ENCODE assay signal across 18 cellular contexts in the genomic region with DNA sequence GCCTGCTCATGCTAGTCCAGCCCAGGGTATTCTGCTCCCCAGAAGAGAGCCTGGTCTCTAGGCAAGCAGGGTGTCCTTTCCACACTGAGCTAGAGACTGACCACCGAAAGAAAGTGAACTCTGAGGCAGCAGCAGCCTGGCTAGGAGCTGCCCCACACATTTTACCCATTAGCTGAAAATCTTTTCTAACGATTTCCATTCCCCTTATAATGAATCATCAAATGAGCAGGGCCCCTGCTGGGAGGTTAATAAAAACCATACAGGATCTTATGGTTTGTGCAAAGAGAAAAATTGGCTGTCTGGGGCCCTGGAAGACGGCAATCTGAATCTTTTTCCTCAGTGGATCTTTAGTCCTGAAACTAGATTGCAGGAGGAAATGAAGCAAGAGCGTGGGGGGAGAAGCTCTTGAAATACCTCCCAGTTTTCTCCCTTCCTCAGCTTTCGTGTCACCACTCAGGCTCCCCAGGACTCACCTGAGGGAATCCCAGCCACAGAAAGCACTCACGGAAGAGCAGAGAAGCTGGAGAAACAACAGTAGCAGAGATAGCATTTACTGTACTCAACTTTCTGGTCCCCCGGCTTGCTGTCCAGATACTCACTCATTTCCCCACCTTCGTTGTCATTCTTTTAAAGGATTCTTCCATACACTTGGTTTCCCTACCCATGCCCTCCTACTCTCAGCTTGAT.
DNase-seq lines count a peak whose midpoint lies in the region; ATAC-seq and TF ChIP-seq lines count a peak whose summit lies in the region.
"Had no signal": no experiment of that assay in that cellular context is flagged by ENCODE, and none has a peak within 500 bp of the region (broad histone marks: within the 10 kb centered on the region; RNA-seq: fewer than 3 reads in every experiment).

No MANE protein-coding gene starts in this region.

- H3K9me3 ChIP-seq in breast epithelium, result no peaks in the 10 kb centered on the region
- no peaks in the 10 kb centered on the region for H3K9me3 ChIP-seq in vagina

- intact Hi-C loops in breast epithelium (cut with DNase I; ENCODE audit: low total_unique reads), result no loop called here
- intact Hi-C loops in MCF 10A (cut with micrococcal nuclease), result no loop called here
- intact Hi-C loops in vagina (cut with DNase I), result no loop called here
- intact Hi-C loops in activated CD4-positive, alpha-beta memory T cell treated with anti-CD3 and anti-CD28 coated beads for 36 hours (cut with micrococcal nuclease), result no loop called here
- intact Hi-C loops in activated naive CD4-positive, alpha-beta T cell treated with anti-CD3 and anti-CD28 coated beads for 36 hours (cut with micrococcal nuclease), result no loop called here

- H3K9me3 Mint-ChIP-seq in MCF 10A (ENCODE audit: unreplicated experiment), result no peaks in the 10 kb centered on the region
- peaks cover under 1% of the 10 kb centered on the region for H3K9me3 Mint-ChIP-seq in activated CD4-positive, alpha-beta memory T cell treated with anti-CD3 and anti-CD28 coated beads for 36 hours
- peaks cover 2% of the 10 kb centered on the region for H3K9me3 Mint-ChIP-seq in activated naive CD4-positive, alpha-beta T cell treated with anti-CD3 and anti-CD28 coated beads for 36 hours

- H3K4me3 Mint-ChIP-seq in MCF 10A (ENCODE audit: unreplicated experiment), result no peak overlapping the region
- no peak overlapping the region for H3K4me3 Mint-ChIP-seq in activated CD4-positive, alpha-beta memory T cell treated with anti-CD3 and anti-CD28 coated beads for 36 hours
- H3K4me3 Mint-ChIP-seq in activated naive CD4-positive, alpha-beta T cell treated with anti-CD3 and anti-CD28 coated beads for 36 hours, result no peak overlapping the region
- H3K4me3 Mint-ChIP-seq: immature natural killer cell; naive thymus-derived CD4-positive, alpha-beta T cell had no signal

- POLR2A ChIA-PET in MCF 10A (lab: Yijun Ruan, JAX), result interaction anchor here (1.5 kb wide), 1 partner anchor 23 kb away, joined by 3 read pairs; no protein-coding TSS in a partner anchor
- POLR2A ChIA-PET in activated CD4-positive, alpha-beta memory T cell treated with anti-CD3 and anti-CD28 coated beads for 36 hours (lab: Charles Lee), result no interaction called here

- no peak for TF ChIP-seq CTCF in breast epithelium (IDR thresholded peaks at IDR 0.05)
- TF ChIP-seq CTCF in MCF 10A (IDR thresholded peaks at IDR 0.05; ENCODE audit: unreplicated experiment), result no peak
- TF ChIP-seq CTCF in fibroblast of the aortic adventitia (IDR thresholded peaks at IDR 0.05; ENCODE audit: insufficient read depth, low read length), result peak; percentile 5
- TF ChIP-seq CTCF in vagina (IDR thresholded peaks at IDR 0.05), result no peak

- H3K4me1 ChIP-seq in breast epithelium, result no peaks in the 10 kb centered on the region
- H3K4me1 ChIP-seq in vagina, result peaks cover 57% of the 10 kb centered on the region

- H3K27ac ChIP-seq in breast epithelium, result peak overlapping the region; percentile 43 to 65
- peak overlapping the region; percentile 76 for H3K27ac ChIP-seq in vagina
- H3K27ac ChIP-seq: 22Rv1 had no signal

- ATAC-seq in SK-N-SH treated with all-trans-retinoic acid at 6 μM for 48 hours, result peak; percentile 91
- ATAC-seq: naive thymus-derived CD4-positive, alpha-beta T cell had no signal

- no TSS peak for BruUV-seq in MCF 10A (replicated peaks; lab: Mats Ljungman, UMichigan)

- H3K36me3 ChIP-seq in breast epithelium (no peaks in the 10 kb centered on the region), vagina (no peaks in the 10 kb centered on the region)

- H3K27me3 Mint-ChIP-seq in MCF 10A (ENCODE audit: insufficient read depth, unreplicated experiment), result no peaks in the 10 kb centered on the region
- no peaks in the 10 kb centered on the region for H3K27me3 Mint-ChIP-seq in activated CD4-positive, alpha-beta memory T cell treated with anti-CD3 and anti-CD28 coated beads for 36 hours
- no peaks in the 10 kb centered on the region for H3K27me3 Mint-ChIP-seq in activated naive CD4-positive, alpha-beta T cell treated with anti-CD3 and anti-CD28 coated beads for 36 hours (ENCODE audit: low read depth)
- H3K27me3 Mint-ChIP-seq: CD4-positive, alpha-beta memory T cell had no signal

- H3K36me3 Mint-ChIP-seq in MCF 10A (ENCODE audit: insufficient read depth, unreplicated experiment), result no peaks in the 10 kb centered on the region
- H3K36me3 Mint-ChIP-seq in activated CD4-positive, alpha-beta memory T cell treated with anti-CD3 and anti-CD28 coated beads for 36 hours, result peaks cover 4% of the 10 kb centered on the region
- peaks cover 2% of the 10 kb centered on the region for H3K36me3 Mint-ChIP-seq in activated naive CD4-positive, alpha-beta T cell treated with anti-CD3 and anti-CD28 coated beads for 36 hours (ENCODE audit: low read depth)
- H3K36me3 Mint-ChIP-seq: CD4-positive, alpha-beta memory T cell had no signal

- H3K27me3 ChIP-seq in breast epithelium (no peaks in the 10 kb centered on the region), vagina (no peaks in the 10 kb centered on the region)

- no peak overlapping the region for H3K27ac Mint-ChIP-seq in MCF 10A (ENCODE audit: low read depth, unreplicated experiment)
- H3K27ac Mint-ChIP-seq in activated CD4-positive, alpha-beta memory T cell treated with anti-CD3 and anti-CD28 coated beads for 36 hours, result no peak overlapping the region
- no peak overlapping the region for H3K27ac Mint-ChIP-seq in activated naive CD4-positive, alpha-beta T cell treated with anti-CD3 and anti-CD28 coated beads for 36 hours
- H3K27ac Mint-ChIP-seq: CD4-positive, alpha-beta memory T cell; immature natural killer cell had no signal

- H3K4me1 Mint-ChIP-seq in MCF 10A (ENCODE audit: insufficient read depth, unreplicated experiment), result no peaks in the 10 kb centered on the region
- H3K4me1 Mint-ChIP-seq in activated CD4-positive, alpha-beta memory T cell treated with anti-CD3 and anti-CD28 coated beads for 36 hours (ENCODE audit: low read depth), result peaks cover 34% of the 10 kb centered on the region
- peaks cover 26% of the 10 kb centered on the region for H3K4me1 Mint-ChIP-seq in activated naive CD4-positive, alpha-beta T cell treated with anti-CD3 and anti-CD28 coated beads for 36 hours (ENCODE audit: low read depth)

- DNase-seq in breast epithelium (ENCODE audit: low spot score in 2 of 2) (no peak), MCF 10A (ENCODE audit: unreplicated experiment) (no peak), fibroblast of the aortic adventitia (ENCODE audit: low read depth) (peak; percentile 66), vagina (ENCODE audit: extremely low spot score in 2 of 2) (no peak), NCI-H2227 treated with DMSO at 0.1 percent for 48 hours (lab: John Stamatoyannopoulos, UW) (no peak)
- no peak for DNase-seq in activated CD4-positive, alpha-beta memory T cell treated with anti-CD3 and anti-CD28 coated beads for 36 hours
- no peak for DNase-seq in activated naive CD4-positive, alpha-beta T cell treated with anti-CD3 and anti-CD28 coated beads for 36 hours
- DNase-seq: activated gamma-delta T cell; CD4-positive, alpha-beta memory T cell; DND-41; immature natural killer cell; naive thymus-derived CD4-positive, alpha-beta T cell; NCI-H345; T-helper 9 cell; trophoblast cell had no signal

- no peak overlapping the region for H3K4me3 ChIP-seq in breast epithelium
- no peak overlapping the region for H3K4me3 ChIP-seq in fibroblast of the aortic adventitia (ENCODE audit: low read depth, low read length)
- H3K4me3 ChIP-seq in vagina, result no peak overlapping the region
- H3K4me3 ChIP-seq: lung had no signal

- CTCF ChIA-PET in MCF 10A (lab: Yijun Ruan, JAX), result interaction anchor here (0.6 to 1.3 kb wide), 4 partner anchors 38 to 493 kb away, joined by 3 to 5 read pairs (median 3); no protein-coding TSS in a partner anchor
- CTCF ChIA-PET in activated CD4-positive, alpha-beta memory T cell treated with anti-CD3 and anti-CD28 coated beads for 36 hours (lab: Charles Lee), result interaction anchor here (0.9 to 1.1 kb wide), 2 partner anchors 19 to 64 kb away, joined by 3 to 4 read pairs; no protein-coding TSS in a partner anchor
- CTCF ChIA-PET in activated naive CD4-positive, alpha-beta T cell treated with anti-CD3 and anti-CD28 coated beads for 36 hours (lab: Charles Lee), result interaction anchor here (0.6 kb wide), 1 partner anchor 28 kb away, joined by 3 read pairs; no protein-coding TSS in a partner anchor

- TF ChIP-seq POLR2A in breast epithelium (IDR thresholded peaks at IDR 0.05) (no peak), vagina (IDR thresholded peaks at IDR 0.05) (no peak)

TF ChIP-seq in SK-N-SH treated with all-trans-retinoic acid at 6 μM for 48 hours, 23 proteins besides CTCF, POLR2A, EP300 and RAD21:
- TF ChIP-seq RARB (CRISPR knock-in tag; IDR thresholded peaks at IDR 0.05) (no peak), ZFP3 (CRISPR knock-in tag; IDR thresholded peaks at IDR 0.05) (peak; percentile 89)
- TF ChIP-seq, protein P1, sequence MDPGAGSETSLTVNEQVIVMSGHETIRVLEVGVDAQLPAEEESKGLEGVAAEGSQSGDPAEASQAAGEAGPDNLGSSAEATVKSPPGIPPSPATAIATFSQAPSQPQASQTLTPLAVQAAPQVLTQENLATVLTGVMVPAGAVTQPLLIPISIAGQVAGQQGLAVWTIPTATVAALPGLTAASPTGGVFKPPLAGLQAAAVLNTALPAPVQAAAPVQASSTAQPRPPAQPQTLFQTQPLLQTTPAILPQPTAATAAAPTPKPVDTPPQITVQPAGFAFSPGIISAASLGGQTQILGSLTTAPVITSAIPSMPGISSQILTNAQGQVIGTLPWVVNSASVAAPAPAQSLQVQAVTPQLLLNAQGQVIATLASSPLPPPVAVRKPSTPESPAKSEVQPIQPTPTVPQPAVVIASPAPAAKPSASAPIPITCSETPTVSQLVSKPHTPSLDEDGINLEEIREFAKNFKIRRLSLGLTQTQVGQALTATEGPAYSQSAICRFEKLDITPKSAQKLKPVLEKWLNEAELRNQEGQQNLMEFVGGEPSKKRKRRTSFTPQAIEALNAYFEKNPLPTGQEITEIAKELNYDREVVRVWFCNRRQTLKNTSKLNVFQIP (CRISPR knock-in tag; IDR thresholded peaks at IDR 0.05; ENCODE audit: borderline replicate concordance, low read depth), result no peak
